1 cellular context compared by ENCODE assay signal in the genomic region with DNA sequence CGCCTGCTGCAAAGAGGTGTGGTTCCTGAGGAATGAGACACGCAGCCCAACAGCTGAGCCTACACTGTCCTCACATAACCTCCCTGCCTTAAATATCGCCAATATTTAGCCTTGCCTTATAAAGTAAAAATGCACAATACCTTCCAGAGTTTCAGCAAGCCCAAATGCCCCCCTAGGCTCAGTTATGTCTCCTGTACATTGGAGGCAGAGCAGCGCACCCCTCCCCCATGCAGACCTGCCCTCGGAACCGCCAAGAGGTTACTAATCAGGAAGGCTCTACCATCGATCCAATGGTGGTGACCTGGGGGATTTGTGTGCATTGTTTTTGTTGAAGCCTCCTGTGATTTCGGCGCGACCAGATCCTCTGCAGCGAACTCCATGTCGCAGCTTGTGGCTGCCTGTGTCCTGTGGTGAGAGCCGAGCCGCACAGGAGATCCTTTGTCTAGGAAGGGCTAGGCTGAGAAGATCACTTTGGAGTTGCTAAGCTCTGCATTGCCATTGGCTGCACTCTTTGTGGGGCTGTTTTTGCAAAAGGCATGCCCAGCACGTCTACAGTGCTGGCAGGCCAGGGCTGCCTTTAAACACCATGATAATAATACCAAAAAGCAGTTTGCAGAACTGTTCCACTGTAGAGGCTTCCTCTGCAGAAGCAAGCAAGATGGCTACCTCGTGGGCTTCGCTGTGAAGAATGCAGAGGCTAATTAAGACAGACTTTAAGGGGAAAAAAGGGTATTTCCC.
TF ChIP-seq lines count a peak whose summit lies in the region.

No MANE protein-coding gene starts in this region.

TF ChIP-seq in K562, 482 proteins besides CTCF, POLR2A, EP300 and RAD21 (continued from another document and continues in another):
- TF ChIP-seq, protein P1, sequence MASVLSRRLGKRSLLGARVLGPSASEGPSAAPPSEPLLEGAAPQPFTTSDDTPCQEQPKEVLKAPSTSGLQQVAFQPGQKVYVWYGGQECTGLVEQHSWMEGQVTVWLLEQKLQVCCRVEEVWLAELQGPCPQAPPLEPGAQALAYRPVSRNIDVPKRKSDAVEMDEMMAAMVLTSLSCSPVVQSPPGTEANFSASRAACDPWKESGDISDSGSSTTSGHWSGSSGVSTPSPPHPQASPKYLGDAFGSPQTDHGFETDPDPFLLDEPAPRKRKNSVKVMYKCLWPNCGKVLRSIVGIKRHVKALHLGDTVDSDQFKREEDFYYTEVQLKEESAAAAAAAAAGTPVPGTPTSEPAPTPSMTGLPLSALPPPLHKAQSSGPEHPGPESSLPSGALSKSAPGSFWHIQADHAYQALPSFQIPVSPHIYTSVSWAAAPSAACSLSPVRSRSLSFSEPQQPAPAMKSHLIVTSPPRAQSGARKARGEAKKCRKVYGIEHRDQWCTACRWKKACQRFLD (CRISPR knock-in tag; IDR thresholded peaks at IDR 0.05): peak; percentile 83
- peak in 1 of 2 experiments; percentile 44; a peak in 1 of 4 replicates for TF ChIP-seq SIN3A (IDR thresholded peaks at IDR 0.05; ENCODE audit: borderline replicate concordance in 2 of 2, control insufficient read depth in 1 of 2, low read depth in 2 of 2, low read length in 2 of 2)
- TF ChIP-seq MAZ (CRISPR knock-in tag; conservative IDR thresholded peaks at IDR 0.05 in 1 of 2, IDR thresholded peaks at IDR 0.05 in 1 of 2): peak; percentile 51 to 53; a peak in 3 of 4 replicates
- peak; percentile 40 for TF ChIP-seq TBP (optimal IDR thresholded peaks at IDR 0.05; ENCODE audit: low read depth, low read length)
- TF ChIP-seq ARHGAP35 (IDR thresholded peaks at IDR 0.05; ENCODE audit: partially characterized antibody): no peak
- no peak for TF ChIP-seq ZNF324 (CRISPR knock-in tag; IDR thresholded peaks at IDR 0.05)
- TF ChIP-seq, protein P2, sequence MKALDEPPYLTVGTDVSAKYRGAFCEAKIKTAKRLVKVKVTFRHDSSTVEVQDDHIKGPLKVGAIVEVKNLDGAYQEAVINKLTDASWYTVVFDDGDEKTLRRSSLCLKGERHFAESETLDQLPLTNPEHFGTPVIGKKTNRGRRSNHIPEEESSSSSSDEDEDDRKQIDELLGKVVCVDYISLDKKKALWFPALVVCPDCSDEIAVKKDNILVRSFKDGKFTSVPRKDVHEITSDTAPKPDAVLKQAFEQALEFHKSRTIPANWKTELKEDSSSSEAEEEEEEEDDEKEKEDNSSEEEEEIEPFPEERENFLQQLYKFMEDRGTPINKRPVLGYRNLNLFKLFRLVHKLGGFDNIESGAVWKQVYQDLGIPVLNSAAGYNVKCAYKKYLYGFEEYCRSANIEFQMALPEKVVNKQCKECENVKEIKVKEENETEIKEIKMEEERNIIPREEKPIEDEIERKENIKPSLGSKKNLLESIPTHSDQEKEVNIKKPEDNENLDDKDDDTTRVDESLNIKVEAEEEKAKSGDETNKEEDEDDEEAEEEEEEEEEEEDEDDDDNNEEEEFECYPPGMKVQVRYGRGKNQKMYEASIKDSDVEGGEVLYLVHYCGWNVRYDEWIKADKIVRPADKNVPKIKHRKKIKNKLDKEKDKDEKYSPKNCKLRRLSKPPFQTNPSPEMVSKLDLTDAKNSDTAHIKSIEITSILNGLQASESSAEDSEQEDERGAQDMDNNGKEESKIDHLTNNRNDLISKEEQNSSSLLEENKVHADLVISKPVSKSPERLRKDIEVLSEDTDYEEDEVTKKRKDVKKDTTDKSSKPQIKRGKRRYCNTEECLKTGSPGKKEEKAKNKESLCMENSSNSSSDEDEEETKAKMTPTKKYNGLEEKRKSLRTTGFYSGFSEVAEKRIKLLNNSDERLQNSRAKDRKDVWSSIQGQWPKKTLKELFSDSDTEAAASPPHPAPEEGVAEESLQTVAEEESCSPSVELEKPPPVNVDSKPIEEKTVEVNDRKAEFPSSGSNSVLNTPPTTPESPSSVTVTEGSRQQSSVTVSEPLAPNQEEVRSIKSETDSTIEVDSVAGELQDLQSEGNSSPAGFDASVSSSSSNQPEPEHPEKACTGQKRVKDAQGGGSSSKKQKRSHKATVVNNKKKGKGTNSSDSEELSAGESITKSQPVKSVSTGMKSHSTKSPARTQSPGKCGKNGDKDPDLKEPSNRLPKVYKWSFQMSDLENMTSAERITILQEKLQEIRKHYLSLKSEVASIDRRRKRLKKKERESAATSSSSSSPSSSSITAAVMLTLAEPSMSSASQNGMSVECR (CRISPR knock-in tag; IDR thresholded peaks at IDR 0.05): 0 out of 2 replicates have a peak, but pooled peaks have one; percentile 25
- peak; percentile 72; the same call in 1 of the 2 replicates for TF ChIP-seq ZNF197 (CRISPR knock-in tag; IDR thresholded peaks at IDR 0.05; ENCODE audit: low read depth)
- TF ChIP-seq YY1 (IDR thresholded peaks at IDR 0.05; ENCODE audit: borderline replicate concordance in 1 of 3, control insufficient read depth in 1 of 3, extremely low read depth in 1 of 3, insufficient read depth in 3 of 3, insufficient read length in 1 of 3, insufficient replicate concordance in 2 of 3, low read depth in 1 of 3, low read length in 2 of 3): peak; percentile 45 to 91 (median 63)
- TF ChIP-seq TAF7 (tag; IDR thresholded peaks at IDR 0.05): peak; percentile 52; the same call in 1 of the 2 replicates
- no peak for TF ChIP-seq ZNF175 (CRISPR knock-in tag; IDR thresholded peaks at IDR 0.05; ENCODE audit: low read depth)
- TF ChIP-seq, protein P3, sequence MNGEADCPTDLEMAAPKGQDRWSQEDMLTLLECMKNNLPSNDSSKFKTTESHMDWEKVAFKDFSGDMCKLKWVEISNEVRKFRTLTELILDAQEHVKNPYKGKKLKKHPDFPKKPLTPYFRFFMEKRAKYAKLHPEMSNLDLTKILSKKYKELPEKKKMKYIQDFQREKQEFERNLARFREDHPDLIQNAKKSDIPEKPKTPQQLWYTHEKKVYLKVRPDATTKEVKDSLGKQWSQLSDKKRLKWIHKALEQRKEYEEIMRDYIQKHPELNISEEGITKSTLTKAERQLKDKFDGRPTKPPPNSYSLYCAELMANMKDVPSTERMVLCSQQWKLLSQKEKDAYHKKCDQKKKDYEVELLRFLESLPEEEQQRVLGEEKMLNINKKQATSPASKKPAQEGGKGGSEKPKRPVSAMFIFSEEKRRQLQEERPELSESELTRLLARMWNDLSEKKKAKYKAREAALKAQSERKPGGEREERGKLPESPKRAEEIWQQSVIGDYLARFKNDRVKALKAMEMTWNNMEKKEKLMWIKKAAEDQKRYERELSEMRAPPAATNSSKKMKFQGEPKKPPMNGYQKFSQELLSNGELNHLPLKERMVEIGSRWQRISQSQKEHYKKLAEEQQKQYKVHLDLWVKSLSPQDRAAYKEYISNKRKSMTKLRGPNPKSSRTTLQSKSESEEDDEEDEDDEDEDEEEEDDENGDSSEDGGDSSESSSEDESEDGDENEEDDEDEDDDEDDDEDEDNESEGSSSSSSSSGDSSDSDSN (IDR thresholded peaks at IDR 0.05; ENCODE audit: borderline replicate concordance in 1 of 2, low read depth in 2 of 2, low read length in 2 of 2): 0 out of 4 replicates have a peak, but pooled peaks of 1 of the 2 experiments have one; percentile 28
- TF ChIP-seq, protein P4, sequence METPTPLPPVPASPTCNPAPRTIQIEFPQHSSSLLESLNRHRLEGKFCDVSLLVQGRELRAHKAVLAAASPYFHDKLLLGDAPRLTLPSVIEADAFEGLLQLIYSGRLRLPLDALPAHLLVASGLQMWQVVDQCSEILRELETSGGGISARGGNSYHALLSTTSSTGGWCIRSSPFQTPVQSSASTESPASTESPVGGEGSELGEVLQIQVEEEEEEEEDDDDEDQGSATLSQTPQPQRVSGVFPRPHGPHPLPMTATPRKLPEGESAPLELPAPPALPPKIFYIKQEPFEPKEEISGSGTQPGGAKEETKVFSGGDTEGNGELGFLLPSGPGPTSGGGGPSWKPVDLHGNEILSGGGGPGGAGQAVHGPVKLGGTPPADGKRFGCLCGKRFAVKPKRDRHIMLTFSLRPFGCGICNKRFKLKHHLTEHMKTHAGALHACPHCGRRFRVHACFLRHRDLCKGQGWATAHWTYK (CRISPR knock-in tag; IDR thresholded peaks at IDR 0.05): 0 out of 2 replicates have a peak, but pooled peaks have one; percentile 47
- TF ChIP-seq ZNF717 (CRISPR knock-in tag; IDR thresholded peaks at IDR 0.05): no peak
- peak; percentile 71 for TF ChIP-seq RBBP5 (IDR thresholded peaks at IDR 0.05; ENCODE audit: borderline replicate concordance, insufficient read depth, low read length, poor library complexity, severe bottlenecking)
- peak; percentile 27; the same call in 1 of the 2 replicates for TF ChIP-seq SMARCA4 (IDR thresholded peaks at IDR 0.05)
- TF ChIP-seq, protein P5, sequence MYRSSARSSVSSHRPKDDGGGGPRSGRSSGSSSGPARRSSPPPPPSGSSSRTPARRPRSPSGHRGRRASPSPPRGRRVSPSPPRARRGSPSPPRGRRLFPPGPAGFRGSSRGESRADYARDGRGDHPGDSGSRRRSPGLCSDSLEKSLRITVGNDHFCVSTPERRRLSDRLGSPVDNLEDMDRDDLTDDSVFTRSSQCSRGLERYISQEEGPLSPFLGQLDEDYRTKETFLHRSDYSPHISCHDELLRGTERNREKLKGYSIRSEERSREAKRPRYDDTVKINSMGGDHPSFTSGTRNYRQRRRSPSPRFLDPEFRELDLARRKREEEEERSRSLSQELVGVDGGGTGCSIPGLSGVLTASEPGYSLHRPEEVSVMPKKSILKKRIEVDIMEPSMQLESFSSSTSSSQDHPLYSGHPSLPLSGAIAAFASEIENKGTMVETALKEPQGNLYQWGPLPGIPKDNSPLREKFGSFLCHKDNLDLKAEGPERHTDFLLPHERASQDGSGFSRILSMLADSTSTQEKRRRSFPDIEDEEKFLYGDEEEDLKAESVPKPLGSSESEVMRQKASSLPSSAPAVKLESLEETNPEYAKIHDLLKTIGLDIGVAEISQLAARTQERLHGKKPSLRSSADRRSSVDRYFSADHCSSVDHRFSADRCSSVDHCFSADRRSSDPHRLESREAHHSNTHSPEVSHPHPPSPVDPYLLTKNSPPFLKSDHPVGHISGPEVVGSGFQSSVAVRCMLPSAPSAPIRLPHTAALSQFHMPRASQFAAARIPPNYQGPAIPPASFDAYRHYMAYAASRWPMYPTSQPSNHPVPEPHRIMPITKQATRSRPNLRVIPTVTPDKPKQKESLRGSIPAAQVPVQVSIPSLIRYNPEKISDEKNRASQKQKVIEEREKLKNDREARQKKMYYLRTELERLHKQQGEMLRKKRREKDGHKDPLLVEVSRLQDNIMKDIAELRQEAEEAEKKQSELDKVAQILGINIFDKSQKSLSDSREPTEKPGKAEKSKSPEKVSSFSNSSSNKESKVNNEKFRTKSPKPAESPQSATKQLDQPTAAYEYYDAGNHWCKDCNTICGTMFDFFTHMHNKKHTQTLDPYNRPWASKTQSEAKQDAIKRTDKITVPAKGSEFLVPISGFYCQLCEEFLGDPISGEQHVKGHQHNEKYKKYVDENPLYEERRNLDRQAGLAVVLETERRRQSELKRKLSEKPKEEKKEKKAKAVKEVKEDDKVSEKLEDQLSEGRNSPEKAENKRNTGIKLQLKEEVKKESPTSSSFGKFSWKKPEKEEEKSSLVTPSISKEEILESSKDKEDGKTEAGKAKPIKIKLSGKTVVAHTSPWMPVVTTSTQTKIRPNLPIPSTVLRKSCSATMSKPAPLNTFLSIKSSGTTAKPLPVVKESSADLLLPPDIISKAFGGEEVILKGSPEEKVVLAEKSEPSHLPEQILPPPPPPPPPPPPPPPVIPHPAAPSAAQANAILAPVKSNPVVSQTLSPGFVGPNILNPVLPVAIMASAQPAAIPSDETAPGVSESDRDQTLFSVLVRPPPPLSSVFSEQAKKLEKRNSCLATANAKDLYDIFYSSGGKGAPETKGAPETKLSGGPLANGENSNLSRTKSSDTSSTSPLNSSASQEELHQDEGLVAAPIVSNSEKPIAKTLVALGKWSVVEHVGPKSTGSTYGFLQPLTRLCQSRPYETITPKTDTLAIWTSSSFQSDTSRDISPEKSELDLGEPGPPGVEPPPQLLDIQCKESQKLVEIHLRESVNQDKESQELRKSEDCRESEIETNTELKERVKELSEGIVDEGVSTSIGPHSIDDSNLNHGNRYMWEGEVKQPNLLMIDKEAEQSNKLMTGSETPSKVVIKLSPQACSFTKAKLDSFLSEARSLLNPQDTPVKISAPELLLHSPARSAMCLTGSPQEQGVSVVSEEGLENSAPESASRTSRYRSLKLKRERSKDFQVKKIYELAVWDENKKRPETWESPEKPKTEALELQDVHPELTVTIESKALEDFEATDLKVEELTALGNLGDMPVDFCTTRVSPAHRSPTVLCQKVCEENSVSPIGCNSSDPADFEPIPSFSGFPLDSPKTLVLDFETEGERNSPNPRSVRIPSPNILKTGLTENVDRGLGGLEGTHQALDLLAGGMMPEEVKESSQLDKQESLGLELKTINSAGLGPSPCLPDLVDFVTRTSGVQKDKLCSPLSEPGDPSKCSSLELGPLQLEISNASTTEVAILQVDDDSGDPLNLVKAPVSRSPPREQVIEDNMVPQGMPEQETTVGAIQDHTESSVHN (IDR thresholded peaks at IDR 0.05; ENCODE audit: borderline replicate concordance in 1 of 2, low read depth in 1 of 2): no peak
- no peak for TF ChIP-seq ATF1 (CRISPR knock-in tag; IDR thresholded peaks at IDR 0.05)
- TF ChIP-seq ATF1 (tag; IDR thresholded peaks at IDR 0.05): peak; percentile 49
- 0 out of 2 replicates have a peak, but pooled peaks have one; percentile 56 for TF ChIP-seq XRCC5 (IDR thresholded peaks at IDR 0.05; ENCODE audit: low read depth, low read length)
- no peak for TF ChIP-seq PTBP1 (IDR thresholded peaks at IDR 0.05; ENCODE audit: low read depth, low read length)
- TF ChIP-seq, protein P6, sequence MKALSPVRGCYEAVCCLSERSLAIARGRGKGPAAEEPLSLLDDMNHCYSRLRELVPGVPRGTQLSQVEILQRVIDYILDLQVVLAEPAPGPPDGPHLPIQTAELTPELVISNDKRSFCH (CRISPR knock-in tag; IDR thresholded peaks at IDR 0.05): no peak
- TF ChIP-seq, protein P6 (tag; IDR thresholded peaks at IDR 0.05): 0 out of 2 replicates have a peak, but pooled peaks have one; percentile 30
- no peak for TF ChIP-seq FOXP1 (CRISPR knock-in tag; IDR thresholded peaks at IDR 0.05)
- TF ChIP-seq ZNF184 (CRISPR knock-in tag; IDR thresholded peaks at IDR 0.05): no peak
- TF ChIP-seq, protein P7, sequence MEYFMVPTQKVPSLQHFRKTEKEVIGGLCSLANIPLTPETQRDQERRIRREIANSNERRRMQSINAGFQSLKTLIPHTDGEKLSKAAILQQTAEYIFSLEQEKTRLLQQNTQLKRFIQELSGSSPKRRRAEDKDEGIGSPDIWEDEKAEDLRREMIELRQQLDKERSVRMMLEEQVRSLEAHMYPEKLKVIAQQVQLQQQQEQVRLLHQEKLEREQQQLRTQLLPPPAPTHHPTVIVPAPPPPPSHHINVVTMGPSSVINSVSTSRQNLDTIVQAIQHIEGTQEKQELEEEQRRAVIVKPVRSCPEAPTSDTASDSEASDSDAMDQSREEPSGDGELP (CRISPR knock-in tag; IDR thresholded peaks at IDR 0.05; ENCODE audit: borderline replicate concordance): peak; percentile 79
- TF ChIP-seq KDM1A (IDR thresholded peaks at IDR 0.05): peak in 1 of 2 experiments; percentile 62; a peak in 1 of 4 replicates
- TF ChIP-seq LCOR (CRISPR knock-in tag; IDR thresholded peaks at IDR 0.05): peak; percentile 72; the same call in 1 of the 2 replicates
- TF ChIP-seq FOXM1 (IDR thresholded peaks at IDR 0.05; ENCODE audit: low read depth): 0 out of 2 replicates have a peak, but pooled peaks have one; percentile 22
- 0 out of 2 replicates have a peak, but pooled peaks have one; percentile 24 for TF ChIP-seq FOXM1 (CRISPR knock-in tag; IDR thresholded peaks at IDR 0.05; ENCODE audit: low read depth)
- no peak for TF ChIP-seq TAF15 (IDR thresholded peaks at IDR 0.05; ENCODE audit: low read depth, low read length)
- no peak for TF ChIP-seq HDAC8 (tag; IDR thresholded peaks at IDR 0.05)
- TF ChIP-seq ZNF445 (CRISPR knock-in tag; IDR thresholded peaks at IDR 0.05; ENCODE audit: low read depth): 0 out of 2 replicates have a peak, but pooled peaks have one; percentile 63
